17 cellular contexts compared by ENCODE assay signal in genomic region chr3:31407665-31408064, GRCh38.
"Had no signal": no experiment of that assay in that cellular context is flagged by ENCODE, and none has a peak within 500 bp of the region (broad histone marks: within the 10 kb centered on the region; RNA-seq: fewer than 3 reads in every experiment).

No MANE protein-coding gene starts in this region.

- DNase-seq: activated CD4-positive, alpha-beta T cell treated with anti-CD3 and anti-CD28 coated beads for 1 hour; activated CD4-positive, alpha-beta T cell treated with anti-CD3 and anti-CD28 coated beads, Interleukin-2, amount 50 U/mL, for 48 hours; activated CD8-positive, alpha-beta memory T cell treated with anti-CD3 and anti-CD28 coated beads, Interleukin-2, amount 10 ng/mL, durations not matched to agents 7 days and 5 days; activated effector memory CD4-positive, alpha-beta T cell treated with anti-CD3 and anti-CD28 coated beads, Interleukin-2, amount 50 U/mL, for 16 hours; activated T-cell treated with anti-CD3 and anti-CD28 coated beads, Interleukin-2, amount 50 U/mL, for 4 hours; anterior cingulate cortex; caudate nucleus; heart right ventricle; islet precursor cell; nephron progenitor cell; psoas muscle; sigmoid colon; stimulated activated CD4-positive, alpha-beta T cell treated with anti-CD3 and anti-CD28 coated beads, Interleukin-12 subunit alpha, Interleukin-12 subunit beta, amount 100 ng/mL, for 4 hours; stimulated activated naive CD4-positive, alpha-beta T cell treated with Interleukin-2 at 50 U/mL for 16 hours; T-helper 9 cell; upper lobe of left lung had no signal

- H3K4me1 ChIP-seq: psoas muscle, sigmoid colon, suprapubic skin, upper lobe of left lung had no signal

- H3K27ac ChIP-seq: heart right ventricle, psoas muscle, sigmoid colon, suprapubic skin, upper lobe of left lung had no signal

- H3K9me3 ChIP-seq: heart right ventricle, psoas muscle, sigmoid colon, suprapubic skin, upper lobe of left lung had no signal

- H3K4me3 ChIP-seq: heart right ventricle, psoas muscle, sigmoid colon, suprapubic skin, upper lobe of left lung had no signal

- H3K27me3 ChIP-seq: heart right ventricle, sigmoid colon, suprapubic skin, upper lobe of left lung had no signal

- H3K36me3 ChIP-seq: heart right ventricle, sigmoid colon, suprapubic skin, upper lobe of left lung had no signal
